ENCODE assay signal across 10 cellular contexts in genomic region chr2:54632733-54633692, GRCh38.
DNase-seq lines count a peak whose midpoint lies in the region; ATAC-seq and TF ChIP-seq lines count a peak whose summit lies in the region.
"Had no signal": no experiment of that assay in that cellular context is flagged by ENCODE, and none has a peak within 500 bp of the region (broad histone marks: within the 10 kb centered on the region; RNA-seq: fewer than 3 reads in every experiment).

No MANE protein-coding gene starts in this region.

- no peaks in the 10 kb centered on the region for H3K27me3 Mint-ChIP-seq in CD8-positive, alpha-beta memory T cell
- no peaks in the 10 kb centered on the region for H3K27me3 Mint-ChIP-seq in type B pancreatic cell
- H3K27me3 Mint-ChIP-seq: stimulated activated naive CD8-positive, alpha-beta T cell treated with anti-CD3 and anti-CD28 coated beads, Interleukin-15, amount 100 ng/mL, for 72 hours had no signal

- peaks cover 11 to 28% (median 21%) of the 10 kb centered on the region in 3 donors for H3K4me1 Mint-ChIP-seq in CD8-positive, alpha-beta memory T cell
- peaks cover 15% of the 10 kb centered on the region for H3K4me1 Mint-ChIP-seq in type B pancreatic cell (ENCODE audit: unreplicated experiment)

- H3K4me3 Mint-ChIP-seq in CD8-positive, alpha-beta memory T cell: no peak overlapping the region
- H3K4me3 Mint-ChIP-seq in type B pancreatic cell: no peak overlapping the region
- H3K4me3 Mint-ChIP-seq: stimulated activated naive CD8-positive, alpha-beta T cell treated with anti-CD3 and anti-CD28 coated beads, Interleukin-15, amount 100 ng/mL, for 72 hours had no signal

- no peak overlapping the region for H3K27ac ChIP-seq in CD8-positive, alpha-beta memory T cell (ENCODE audit: low read depth, low read length)

- H3K36me3 ChIP-seq in CD8-positive, alpha-beta memory T cell (ENCODE audit: insufficient read depth, low read length): peaks cover 78% of the 10 kb centered on the region

- H3K9me3 ChIP-seq in CD8-positive, alpha-beta memory T cell (ENCODE audit: low read length): no peaks in the 10 kb centered on the region

- DNase-seq in CD8-positive, alpha-beta memory T cell: no peak
- peak; percentile 89 for DNase-seq in RPMI7951 (ENCODE audit: low read depth)
- peak; percentile 32 for DNase-seq in fibroblast of gingiva (ENCODE audit: low read depth)
- DNase-seq in posterior vena cava (ENCODE audit: low spot score): peak; percentile 86
- no peak for DNase-seq in GOT3 (lab: John Stamatoyannopoulos, UW)
- DNase-seq in type B pancreatic cell (ENCODE audit: extremely low spot score, unreplicated experiment): no peak
- DNase-seq: cerebellar nuclear complex; stimulated activated naive CD8-positive, alpha-beta T cell treated with anti-CD3 and anti-CD28 coated beads, Interleukin-15, amount 100 ng/mL, for 72 hours had no signal

- H3K27me3 ChIP-seq in CD8-positive, alpha-beta memory T cell (ENCODE audit: insufficient read depth, low read length, poor library complexity, severe bottlenecking): no peaks in the 10 kb centered on the region

- peaks cover 21% of the 10 kb centered on the region for H3K4me1 ChIP-seq in CD8-positive, alpha-beta memory T cell (ENCODE audit: insufficient read depth, low read length)

- H3K36me3 Mint-ChIP-seq in CD8-positive, alpha-beta memory T cell: peaks cover 16 to 94% (median 28%) of the 10 kb centered on the region in 3 donors
- H3K36me3 Mint-ChIP-seq in type B pancreatic cell: peaks cover 61% of the 10 kb centered on the region

- intact Hi-C loops in posterior vena cava (cut with DNase I): loop anchor here in 1 of 2 donors (10.0 kb wide), 1 partner anchor 178 kb away; the partner anchor contains the start of gene SPTBN1

- peaks cover 0 to 2% (median 0%) of the 10 kb centered on the region in 5 donors for H3K9me3 Mint-ChIP-seq in CD8-positive, alpha-beta memory T cell
- no peaks in the 10 kb centered on the region for H3K9me3 Mint-ChIP-seq in type B pancreatic cell
- H3K9me3 Mint-ChIP-seq: stimulated activated naive CD8-positive, alpha-beta T cell treated with anti-CD3 and anti-CD28 coated beads, Interleukin-15, amount 100 ng/mL, for 72 hours had no signal

- CTCF ChIA-PET in CD8-positive, alpha-beta memory T cell (lab: Charles Lee): interaction anchor here (1.8 kb wide), 1 partner anchor 72 kb away, joined by 4 read pairs; no protein-coding TSS in a partner anchor

- POLR2A ChIA-PET in CD8-positive, alpha-beta memory T cell (lab: Charles Lee): no interaction called here

- no peak for TF ChIP-seq CTCF in type B pancreatic cell (conservative IDR thresholded peaks at IDR 0.05)

- H3K4me3 ChIP-seq in CD8-positive, alpha-beta memory T cell (ENCODE audit: low read length): no peak overlapping the region

- no peak for ATAC-seq in GM21576 (IDR thresholded peaks at IDR 0.05; ENCODE audit: unreplicated experiment)
- ATAC-seq in GM19328 (IDR thresholded peaks at IDR 0.05; ENCODE audit: unreplicated experiment): no peak
- ATAC-seq: stimulated activated naive CD8-positive, alpha-beta T cell treated with anti-CD3 and anti-CD28 coated beads, Interleukin-15, amount 100 ng/mL, for 72 hours had no signal

- peak overlapping the region in 6 of 8 donors; percentile 2 to 74 (median 51) for H3K27ac Mint-ChIP-seq in CD8-positive, alpha-beta memory T cell
- no peak overlapping the region for H3K27ac Mint-ChIP-seq in type B pancreatic cell

Comparison
In these comparisons a context has a peak if more than half of its experiments do, and no peak if none do; other contexts are left out.
1. DNase-seq: peak in RPMI7951 (single experiment), fibroblast of gingiva (single experiment) and posterior vena cava (single experiment); none in CD8-positive, alpha-beta memory T cell (0 of 5), GOT3 (single experiment) and type B pancreatic cell (single experiment).